In the genomic region with DNA sequence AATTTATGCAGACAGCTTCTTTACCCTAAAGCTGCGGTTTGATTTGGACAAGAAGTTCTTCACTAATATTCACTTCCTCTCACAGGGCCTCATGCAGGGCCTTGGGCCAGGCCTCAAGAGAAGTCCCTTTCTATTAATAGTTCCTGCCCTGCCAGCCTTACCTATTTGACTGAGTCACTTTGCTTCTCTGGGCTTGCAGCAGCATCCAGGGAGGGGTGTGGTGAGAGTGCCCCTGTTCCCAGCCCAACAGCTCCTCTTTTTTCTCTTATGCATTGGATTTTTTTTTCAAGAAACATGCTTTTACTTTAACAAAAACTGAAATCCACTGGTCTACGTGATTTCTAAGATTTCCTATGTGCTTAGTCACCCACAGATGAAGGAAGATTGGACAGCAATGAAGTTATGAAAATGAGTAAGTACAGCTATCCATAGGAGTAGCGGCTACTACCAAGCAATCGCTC, we compare ENCODE assay signal across 10 cellular contexts. TPM values are rescaled to one million over a fixed set of nuclear protein-coding genes. Genes with fewer than 3 reads are reported as not detected.
DNase-seq lines count a peak whose midpoint lies in the region; ATAC-seq and TF ChIP-seq lines count a peak whose summit lies in the region.
"Had no signal": no experiment of that assay in that cellular context is flagged by ENCODE, and none has a peak within 500 bp of the region (broad histone marks: within the 10 kb centered on the region; RNA-seq: fewer than 3 reads in every experiment).

No MANE protein-coding gene starts in this region.

- H3K9ac ChIP-seq in SK-N-MC (ENCODE audit: insufficient read length), result peak overlapping the region; percentile 43

- peaks cover 4% of the 10 kb centered on the region for H3K27me3 Mint-ChIP-seq in T-helper 2 cell treated with Interferon-gamma antibody and Interleukin-4, amounts not matched to agents 5 μg/mL and 100 μg/mL, for 36 hours (ENCODE audit: low read depth)

- no peak for DNase-seq in SK-N-MC (ENCODE audit: low read depth, low spot score)
- DNase-seq in kidney tubule cell (ENCODE audit: low spot score), result peak; percentile 54
- no peak for DNase-seq in NCI-H524 treated with DMSO at 0.1 percent for 48 hours (lab: John Stamatoyannopoulos, UW)
- no peak for DNase-seq in T-helper 2 cell treated with Interferon-gamma antibody and Interleukin-4, amounts not matched to agents 5 μg/mL and 100 μg/mL, for 36 hours (ENCODE audit: low spot score)
- DNase-seq in dorsolateral prefrontal cortex, result no peak
- no peak for DNase-seq in uterus

- H3K27ac ChIP-seq in SK-N-MC, result peak overlapping the region; percentile 99
- peak overlapping the region in 4 of 59 donors; percentile 4 to 15 (median 10) for H3K27ac ChIP-seq in dorsolateral prefrontal cortex
- H3K27ac ChIP-seq in uterus, result no peak overlapping the region

- no peaks in the 10 kb centered on the region for H3K36me3 Mint-ChIP-seq in T-helper 2 cell treated with Interferon-gamma antibody and Interleukin-4, amounts not matched to agents 5 μg/mL and 100 μg/mL, for 36 hours (ENCODE audit: low read depth)

- H3K4me1 ChIP-seq in uterus, result no peaks in the 10 kb centered on the region

- TF ChIP-seq POLR2A in uterus (IDR thresholded peaks at IDR 0.05), result no peak

- H3K9me3 ChIP-seq in SK-N-MC (ENCODE audit: low read depth, low read length), result no peaks in the 10 kb centered on the region
- H3K9me3 ChIP-seq in uterus, result no peaks in the 10 kb centered on the region

- no peak for TF ChIP-seq CTCF in dorsolateral prefrontal cortex (IDR thresholded peaks at IDR 0.05 in 54 of 56, conservative IDR thresholded peaks at IDR 0.05 in 2 of 56; ENCODE audit: low read depth in 1 of 56, partially characterized antibody in 56 of 56)
- TF ChIP-seq CTCF in uterus (IDR thresholded peaks at IDR 0.05), result no peak

- no peak overlapping the region for H3K4me3 Mint-ChIP-seq in T-helper 2 cell treated with Interferon-gamma antibody and Interleukin-4, amounts not matched to agents 5 μg/mL and 100 μg/mL, for 36 hours

- H3K36me3 ChIP-seq in SK-N-MC (ENCODE audit: insufficient read depth, low read length), result 0 out of 2 replicates have a peak, but pooled peaks cover 4% of the 10 kb centered on the region
- no peaks in the 10 kb centered on the region for H3K36me3 ChIP-seq in uterus

- no peaks in the 10 kb centered on the region for H3K9me3 Mint-ChIP-seq in T-helper 2 cell treated with Interferon-gamma antibody and Interleukin-4, amounts not matched to agents 5 μg/mL and 100 μg/mL, for 36 hours

- no peak overlapping the region for H3K27ac Mint-ChIP-seq in T-helper 2 cell treated with Interferon-gamma antibody and Interleukin-4, amounts not matched to agents 5 μg/mL and 100 μg/mL, for 36 hours

- intact Hi-C loops in dorsolateral prefrontal cortex (cut with DNase I) (no loop called here), uterus (cut with DNase I; ENCODE audit: low total_unique reads) (no loop called here)

- H3K4me3 ChIP-seq in SK-N-MC (peak overlapping the region; percentile 54), dorsolateral prefrontal cortex (no peak overlapping the region), uterus (no peak overlapping the region)

- peaks cover 12% of the 10 kb centered on the region for H3K4me1 Mint-ChIP-seq in T-helper 2 cell treated with Interferon-gamma antibody and Interleukin-4, amounts not matched to agents 5 μg/mL and 100 μg/mL, for 36 hours (ENCODE audit: low read depth)

- peak; percentile 45 for ATAC-seq in GM18873 (IDR thresholded peaks at IDR 0.05; ENCODE audit: low FRiP score, unreplicated experiment)
- peak; percentile 37 for ATAC-seq in HG03039 (IDR thresholded peaks at IDR 0.05; ENCODE audit: unreplicated experiment)

- H3K27me3 ChIP-seq in dorsolateral prefrontal cortex, result peaks cover 0 to 23% (median 2%) of the 10 kb centered on the region in 45 donors
- no peaks in the 10 kb centered on the region for H3K27me3 ChIP-seq in uterus

RNA-seq across cellular contexts. Expression of a gene that starts 26.7 kb away (rescaled TPM):
- total RNA-seq in dorsolateral prefrontal cortex (10 to 100 TPM in 119 of 120 experiments, 1 to 10 TPM in 1; 8.4 to 38.8 (median 24.2) TPM), uterus (10 to 100 TPM in 2 of 4 donors, 1 to 10 TPM in 2; 2.6 to 24.1 (median 8.5) TPM)

RNA-seq across cellular contexts. Expression of a gene that starts 34.5 kb away (rescaled TPM):
- total RNA-seq in dorsolateral prefrontal cortex (10 to 100 TPM; 27.0 to 71.1 (median 44.1) TPM), uterus (10 to 100 TPM; 12.9 to 89.1 (median 25.8) TPM)

RNA-seq across cellular contexts. Expression of a gene that starts 55.9 kb away (rescaled TPM):
- total RNA-seq in dorsolateral prefrontal cortex (not detected), uterus (not detected)
- total RNA-seq: liver, SK-MEL-5 had no signal
